ENCODE assay signal across 16 cellular contexts in genomic region chr17:12620200-12620720, GRCh38. TPM values are rescaled to one million over a fixed set of nuclear protein-coding genes. Genes with fewer than 3 reads are reported as not detected.
DNase-seq lines count a peak whose midpoint lies in the region; ATAC-seq, FAIRE-seq and TF ChIP-seq lines count a peak whose summit lies in the region.
"Had no signal": no experiment of that assay in that cellular context is flagged by ENCODE, and none has a peak within 500 bp of the region (broad histone marks: within the 10 kb centered on the region; RNA-seq: fewer than 3 reads in every experiment).

No MANE protein-coding gene starts in this region.

- no peaks in the 10 kb centered on the region for H3K27me3 ChIP-seq in bronchial epithelial cell (ENCODE audit: control insufficient read depth, insufficient read depth, low read length)

- FAIRE-seq in bronchial epithelial cell (lab: Jason Lieb, UNC) = no peak
- FAIRE-seq: pancreas had no signal

- ATAC-seq in HG02884 (IDR thresholded peaks at IDR 0.05; ENCODE audit: unreplicated experiment) = no peak
- ATAC-seq: Panc1, pancreas had no signal

- no peak overlapping the region for H3K4me3 ChIP-seq in bronchial epithelial cell (ENCODE audit: low read depth, low read length)
- H3K4me3 ChIP-seq: pancreas, thoracic aorta had no signal

- TF ChIP-seq CTCF in bronchial epithelial cell (IDR thresholded peaks at IDR 0.05; ENCODE audit: insufficient read depth, low read length, severe bottlenecking) = no peak

- H3K36me3 ChIP-seq in bronchial epithelial cell (ENCODE audit: control insufficient read depth, insufficient read depth, low read length) = no peaks in the 10 kb centered on the region
- H3K36me3 ChIP-seq: pancreas, thoracic aorta had no signal

- DNase-seq in Daoy (ENCODE audit: low read depth) (peak; percentile 89), M059J (ENCODE audit: low read depth) (peak; percentile 90), bronchial epithelial cell (ENCODE audit: low read depth) (peak; percentile 39), islet precursor cell (peak; percentile 70), Ammon's horn (ENCODE audit: low spot score) (no peak), putamen (ENCODE audit: low spot score) (no peak), ureter (ENCODE audit: low spot score) (no peak)
- DNase-seq: activated naive CD8-positive, alpha-beta T cell treated with anti-CD3 and anti-CD28 coated beads for 36 hours; activated T-cell treated with anti-CD3 and anti-CD28 coated beads for 4 hours; NCI-H1105; NCI-H510A; pancreas had no signal

RNA-seq across cellular contexts. Expression of gene MYOCD, which starts 45.4 kb away (rescaled TPM):
- 1.4 and 2.5 TPM in 2 replicates for total RNA-seq in Daoy (2014; rRNA removed; shearing (Covaris generic))
- total RNA-seq in M059J (2014; rRNA removed; shearing (Covaris generic)) = 1.5 and 1.8 TPM in 2 replicates
- total RNA-seq in bronchial epithelial cell = under 0.01 TPM in 1 of 2 replicates, not detected in the other
- 28.2 TPM for total RNA-seq in ureter
- total RNA-seq: activated naive CD8-positive, alpha-beta T cell treated with anti-CD3 and anti-CD28 coated beads for 36 hours; mononuclear cell had no signal

Comparison
In these comparisons a context has a peak if more than half of its experiments do, and no peak if none do; other contexts are left out.
1. DNase-seq: peak in Daoy (single experiment), M059J (single experiment), bronchial epithelial cell (single experiment) and islet precursor cell (single experiment); none in Ammon's horn (single experiment), putamen (single experiment) and ureter (single experiment).